ENCODE assay signal across 8 cellular contexts in genomic region chr4:184250795-184251679, GRCh38.
DNase-seq lines count a peak whose midpoint lies in the region; ATAC-seq and TF ChIP-seq lines count a peak whose summit lies in the region.

No MANE protein-coding gene starts in this region.

- POLR2A ChIA-PET in AG04449 (lab: Yijun Ruan, JAX), result no interaction called here

- ATAC-seq in HG03354 (IDR thresholded peaks at IDR 0.05; ENCODE audit: poor library complexity, severe bottlenecking, unreplicated experiment) (peak; percentile 82), GM21825 (IDR thresholded peaks at IDR 0.05; ENCODE audit: unreplicated experiment) (no peak)

- no peak overlapping the region for H3K4me3 ChIP-seq in AG04449 (ENCODE audit: low read depth, low read length)

- CTCF ChIA-PET in AG04449 (lab: Yijun Ruan, JAX), result interaction anchor here (0.6 to 6.3 kb wide), 6 partner anchors 10 to 368 kb away, joined by 3 to 84 read pairs (median 6); no protein-coding TSS in a partner anchor

- no peak for DNase-seq in AG04449 (ENCODE audit: low read depth, low spot score)
- DNase-seq in NCI-H774 (lab: John Stamatoyannopoulos, UW), result peak; percentile 11
- peak; percentile 56 for DNase-seq in amniotic epithelial cell (ENCODE audit: low read depth)
- DNase-seq in iPS-NIHi11 (ENCODE audit: low spot score), result peak; percentile 70
- peak; percentile 88 for DNase-seq in superior temporal gyrus (ENCODE audit: extremely low spot score)

- peak; percentile 22 for TF ChIP-seq CTCF in AG04449 (IDR thresholded peaks at IDR 0.05; ENCODE audit: insufficient read depth, low read length, missing control alignments)
- TF ChIP-seq CTCF in GM12872 (IDR thresholded peaks at IDR 0.05; ENCODE audit: insufficient read depth, low read depth, low read length), result peak; percentile 54; the same call in 2 of the 3 replicates
